In the genomic region with DNA sequence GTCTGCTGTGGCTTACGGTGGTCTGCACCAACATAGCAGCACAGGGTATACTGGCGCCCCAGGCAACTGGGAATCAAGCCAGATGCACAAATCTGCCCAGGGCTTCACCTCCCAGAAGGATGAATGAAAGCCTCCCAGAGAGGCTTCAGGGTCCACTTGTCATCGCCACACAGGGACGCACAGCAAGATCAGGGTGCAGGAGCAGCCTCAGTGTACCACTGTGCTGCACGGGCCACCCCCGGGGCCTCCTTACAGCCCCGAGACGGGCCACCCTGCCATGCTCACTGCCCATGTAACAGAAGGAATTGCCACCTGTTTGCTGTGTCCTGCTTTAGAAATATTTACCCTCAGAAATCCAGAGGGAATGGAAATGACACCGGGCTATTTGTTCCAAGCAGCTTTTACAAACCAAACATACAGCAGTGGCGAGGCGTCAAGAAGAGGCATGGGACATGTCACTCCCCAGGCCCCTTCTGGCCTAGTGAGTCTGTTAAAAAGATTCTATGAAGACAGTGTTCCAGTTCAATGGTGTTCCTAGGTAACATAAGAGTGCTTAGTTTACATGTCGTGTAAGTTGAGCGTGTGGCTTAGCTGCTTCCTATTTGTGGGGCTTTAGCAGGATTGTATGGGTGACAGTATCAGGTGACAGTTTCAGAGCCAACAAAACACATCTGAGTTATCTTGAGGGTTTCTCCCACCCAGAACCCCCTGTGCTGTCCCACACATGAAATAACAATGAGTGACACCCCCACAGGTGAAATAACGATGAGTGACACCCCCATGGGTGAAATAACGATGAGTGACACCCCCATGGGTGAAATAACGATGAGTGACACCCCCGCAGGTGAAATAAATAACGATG, we compare ENCODE assay signal across 17 cellular contexts.
DNase-seq lines count a peak whose midpoint lies in the region; ATAC-seq and TF ChIP-seq lines count a peak whose summit lies in the region.
"Had no signal": no experiment of that assay in that cellular context is flagged by ENCODE, and none has a peak within 500 bp of the region (broad histone marks: within the 10 kb centered on the region; RNA-seq: fewer than 3 reads in every experiment).

No MANE protein-coding gene starts in this region.

- no peaks in the 10 kb centered on the region for H3K27me3 Mint-ChIP-seq in stimulated activated naive CD8-positive, alpha-beta T cell treated with anti-CD3 and anti-CD28 coated beads, Interleukin-15, amount 100 ng/mL, for 72 hours
- H3K27me3 Mint-ChIP-seq in naive thymus-derived CD4-positive, alpha-beta T cell, result no peaks in the 10 kb centered on the region
- H3K27me3 Mint-ChIP-seq: T-cell had no signal

- H3K27me3 ChIP-seq in naive thymus-derived CD4-positive, alpha-beta T cell (ENCODE audit: control insufficient read depth in 2 of 2, insufficient read depth in 2 of 2, low read length in 2 of 2), result no peaks in the 10 kb centered on the region
- H3K27me3 ChIP-seq in aorta (ENCODE audit: control insufficient read depth in 1 of 2, insufficient read depth in 2 of 2, low read length in 1 of 2), result no peaks in the 10 kb centered on the region
- H3K27me3 ChIP-seq: BLaER1 treated with 17β-estradiol and CSF1 and Interleukin-3, amounts not matched to agents 10 nM and 100 nM had no signal

- H3K27ac ChIP-seq in VCaP (peak overlapping the region; percentile 2; the same call in 1 of the 2 replicates), aorta (ENCODE audit: low read depth in 1 of 2, low read length in 2 of 2) (no peak overlapping the region)
- H3K27ac ChIP-seq in naive thymus-derived CD4-positive, alpha-beta T cell (ENCODE audit: low read depth, low read length), result no peak overlapping the region
- H3K27ac ChIP-seq: A549; BLaER1 treated with 17β-estradiol and CSF1 and Interleukin-3, amounts not matched to agents 10 nM and 100 nM had no signal

- H3K4me3 ChIP-seq in naive thymus-derived CD4-positive, alpha-beta T cell (ENCODE audit: low read length), result no peak overlapping the region
- no peak overlapping the region for H3K4me3 ChIP-seq in aorta (ENCODE audit: low read length in 2 of 2)
- H3K4me3 ChIP-seq: A549; BLaER1 treated with 17β-estradiol and CSF1 and Interleukin-3, amounts not matched to agents 10 nM and 100 nM had no signal

- POLR2A ChIA-PET in naive thymus-derived CD4-positive, alpha-beta T cell (lab: Charles Lee), result no interaction called here

- intact Hi-C loops in naive thymus-derived CD4-positive, alpha-beta T cell (cut with micrococcal nuclease), result no loop called here
- intact Hi-C loops in aorta (cut with DNase I), result no loop called here

- no peaks in the 10 kb centered on the region for H3K4me1 Mint-ChIP-seq in stimulated activated naive CD8-positive, alpha-beta T cell treated with anti-CD3 and anti-CD28 coated beads, Interleukin-15, amount 100 ng/mL, for 72 hours
- no peaks in the 10 kb centered on the region for H3K4me1 Mint-ChIP-seq in naive thymus-derived CD4-positive, alpha-beta T cell
- H3K4me1 Mint-ChIP-seq: T-cell had no signal

- no peak overlapping the region for H3K4me3 Mint-ChIP-seq in stimulated activated naive CD8-positive, alpha-beta T cell treated with anti-CD3 and anti-CD28 coated beads, Interleukin-15, amount 100 ng/mL, for 72 hours
- H3K4me3 Mint-ChIP-seq in naive thymus-derived CD4-positive, alpha-beta T cell, result no peak overlapping the region
- H3K4me3 Mint-ChIP-seq: CD8-positive, alpha-beta T cell; H9; T-cell had no signal

- WGBS in aorta, 2 donors, result 86% methylated on average over 18 of the region's 18 CpGs

- TF ChIP-seq CTCF in VCaP (conservative IDR thresholded peaks at IDR 0.05), result no peak

- no peak overlapping the region for H3K27ac Mint-ChIP-seq in stimulated activated naive CD8-positive, alpha-beta T cell treated with anti-CD3 and anti-CD28 coated beads, Interleukin-15, amount 100 ng/mL, for 72 hours
- H3K27ac Mint-ChIP-seq in naive thymus-derived CD4-positive, alpha-beta T cell, result no peak overlapping the region
- H3K27ac Mint-ChIP-seq: CD8-positive, alpha-beta T cell; T-cell had no signal

- CTCF ChIA-PET in naive thymus-derived CD4-positive, alpha-beta T cell (lab: Charles Lee), result no interaction called here

- ATAC-seq in stimulated activated naive CD8-positive, alpha-beta T cell treated with anti-CD3 and anti-CD28 coated beads, Interleukin-15, amount 100 ng/mL, for 72 hours, result peak; percentile 37
- ATAC-seq in stimulated activated naive CD8-positive, alpha-beta T cell treated with anti-CD3 and anti-CD28 coated beads, Interleukin-15, Interleukin-2, amounts not matched to agents 100 U/mL and 50 U/mL, for 24 hours, result no peak
- peak; percentile 20 for ATAC-seq in naive thymus-derived CD4-positive, alpha-beta T cell
- ATAC-seq in aorta (ENCODE audit: low FRiP score), result no peak
- ATAC-seq: A549; CD8-positive, alpha-beta T cell; T-cell had no signal

- DNase-seq in stimulated activated naive CD8-positive, alpha-beta T cell treated with anti-CD3 and anti-CD28 coated beads, Interleukin-15, amount 100 ng/mL, for 72 hours, result no peak
- no peak for DNase-seq in stimulated activated naive CD8-positive, alpha-beta T cell treated with anti-CD3 and anti-CD28 coated beads, Interleukin-15, Interleukin-2, amounts not matched to agents 100 U/mL and 50 U/mL, for 24 hours
- no peak for DNase-seq in naive thymus-derived CD4-positive, alpha-beta T cell
- DNase-seq in aorta, result peak; percentile 6 to 55
- no peak for DNase-seq in KBM-7
- no peak for DNase-seq in NCI-H2171 treated with DMSO at 0.1 percent for 48 hours (lab: John Stamatoyannopoulos, UW)
- no peak for DNase-seq in RKO (ENCODE audit: low spot score)
- DNase-seq: CD8-positive, alpha-beta T cell; H9; NCI-H187; NCI-H774; SHP77 treated with DMSO at 0.1 percent for 48 hours; SK-N-SH; T-cell had no signal

- in situ Hi-C loops in KBM-7 (cut with MboI; ENCODE audit: low pct_unique_long_range_greater_than_20kb, low sequenced_read_pairs), result no loop called here

- no peaks in the 10 kb centered on the region for H3K36me3 ChIP-seq in naive thymus-derived CD4-positive, alpha-beta T cell (ENCODE audit: control insufficient read depth in 2 of 3, insufficient read depth in 3 of 3, low read length in 3 of 3)
- H3K36me3 ChIP-seq in aorta (ENCODE audit: control insufficient read depth in 1 of 2, insufficient read depth in 2 of 2, low read length in 1 of 2), result peaks cover 5 to 25% of the 10 kb centered on the region in 2 donors
- H3K36me3 ChIP-seq: BLaER1 treated with 17β-estradiol and CSF1 and Interleukin-3, amounts not matched to agents 10 nM and 100 nM had no signal

- H3K9me3 Mint-ChIP-seq in stimulated activated naive CD8-positive, alpha-beta T cell treated with anti-CD3 and anti-CD28 coated beads, Interleukin-15, amount 100 ng/mL, for 72 hours, result no peaks in the 10 kb centered on the region
- H3K9me3 Mint-ChIP-seq in naive thymus-derived CD4-positive, alpha-beta T cell, result no peaks in the 10 kb centered on the region
- H3K9me3 Mint-ChIP-seq: CD8-positive, alpha-beta T cell; T-cell had no signal

- H3K4me1 ChIP-seq in naive thymus-derived CD4-positive, alpha-beta T cell (ENCODE audit: control insufficient read depth in 2 of 2, insufficient read depth in 2 of 2, low read length in 2 of 2), result no peaks in the 10 kb centered on the region
- H3K4me1 ChIP-seq in aorta (ENCODE audit: control insufficient read depth in 1 of 2, insufficient read depth in 2 of 2, low read length in 2 of 2), result no peaks in the 10 kb centered on the region
- H3K4me1 ChIP-seq: A549 had no signal

- no peaks in the 10 kb centered on the region for H3K36me3 Mint-ChIP-seq in naive thymus-derived CD4-positive, alpha-beta T cell
- H3K36me3 Mint-ChIP-seq: CD8-positive, alpha-beta T cell; T-cell had no signal

- H3K9me3 ChIP-seq in naive thymus-derived CD4-positive, alpha-beta T cell (ENCODE audit: control insufficient read depth in 2 of 3, low read length in 3 of 3), result no peaks in the 10 kb centered on the region
- H3K9me3 ChIP-seq in aorta (ENCODE audit: control insufficient read depth, low read length), result no peaks in the 10 kb centered on the region
- H3K9me3 ChIP-seq: A549, SK-N-SH had no signal

Comparison
In these comparisons a context has a peak if more than half of its experiments do, and no peak if none do; other contexts are left out.
1. ATAC-seq: peak in stimulated activated naive CD8-positive, alpha-beta T cell treated with anti-CD3 and anti-CD28 coated beads, Interleukin-15, amount 100 ng/mL, for 72 hours (single experiment) and naive thymus-derived CD4-positive, alpha-beta T cell (single experiment); none in stimulated activated naive CD8-positive, alpha-beta T cell treated with anti-CD3 and anti-CD28 coated beads, Interleukin-15, Interleukin-2, amounts not matched to agents 100 U/mL and 50 U/mL, for 24 hours (single experiment) and aorta (single experiment).
2. DNase-seq: peak in aorta (2 of 2); none in stimulated activated naive CD8-positive, alpha-beta T cell treated with anti-CD3 and anti-CD28 coated beads, Interleukin-15, amount 100 ng/mL, for 72 hours (0 of 2), stimulated activated naive CD8-positive, alpha-beta T cell treated with anti-CD3 and anti-CD28 coated beads, Interleukin-15, Interleukin-2, amounts not matched to agents 100 U/mL and 50 U/mL, for 24 hours (single experiment), naive thymus-derived CD4-positive, alpha-beta T cell (0 of 9), KBM-7 (single experiment), NCI-H2171 treated with DMSO at 0.1 percent for 48 hours (single experiment) and RKO (single experiment).